Comparison of ENCODE assay signal across 8 cellular contexts in genomic region chr6:32940656-32941411, GRCh38. TPM values are rescaled to one million over a fixed set of nuclear protein-coding genes. Genes with fewer than 3 reads are reported as not detected.
DNase-seq lines count a peak whose midpoint lies in the region; ATAC-seq and TF ChIP-seq lines count a peak whose summit lies in the region.

TSS of gene HLA-DMB (minus strand) at chr6:32941028. CDS start at chr6:32940807, 221 bp downstream.

- no peaks in the 10 kb centered on the region for H3K9me3 ChIP-seq in naive thymus-derived CD4-positive, alpha-beta T cell (ENCODE audit: control insufficient read depth in 2 of 3, low read length in 3 of 3)

- no peaks in the 10 kb centered on the region for H3K27me3 Mint-ChIP-seq in Calu3 (ENCODE audit: unreplicated experiment)
- no peaks in the 10 kb centered on the region for H3K27me3 Mint-ChIP-seq in activated T-helper 2 cell treated with anti-CD3 and anti-CD28 coated beads, Interferon-gamma antibody, Interleukin-2, Interleukin-4, amounts not matched to agents 10 μg/mL and 5 μg/mL and 100 μg/mL, durations not matched to agents 14 hours and 24 hours and 36 hours (ENCODE audit: low read depth)
- peaks cover 0 to 7% (median 0%) of the 10 kb centered on the region in 5 donors for H3K27me3 Mint-ChIP-seq in naive thymus-derived CD4-positive, alpha-beta T cell

- H3K4me1 ChIP-seq in naive thymus-derived CD4-positive, alpha-beta T cell (ENCODE audit: control insufficient read depth in 2 of 2, insufficient read depth in 2 of 2, low read length in 2 of 2) = peaks cover 50 to 55% of the 10 kb centered on the region in 2 donors

- intact Hi-C loops in Calu3 (cut with micrococcal nuclease; ENCODE audit: unreplicated experiment) = no loop called here
- intact Hi-C loops in activated T-helper 2 cell treated with anti-CD3 and anti-CD28 coated beads, Interferon-gamma antibody, Interleukin-2, Interleukin-4, amounts not matched to agents 10 μg/mL and 5 μg/mL and 100 μg/mL, durations not matched to agents 14 hours and 24 hours and 36 hours (cut with micrococcal nuclease) = loop anchor here (1.0 kb wide), 1 partner anchor 8 kb away; no protein-coding TSS in a partner anchor
- intact Hi-C loops in naive thymus-derived CD4-positive, alpha-beta T cell (cut with micrococcal nuclease) = loop anchor here (1.0 to 2.0 kb wide), 5 partner anchors 12 to 47 kb away; partner anchors contain the start of gene HLA-DMA (in 1 of the 2)

- ATAC-seq in GM19035 (IDR thresholded peaks at IDR 0.05; ENCODE audit: unreplicated experiment) (peak; percentile 47), HG03139 (IDR thresholded peaks at IDR 0.05; ENCODE audit: unreplicated experiment) (peak; percentile 44), HG03457 (IDR thresholded peaks at IDR 0.05; ENCODE audit: unreplicated experiment) (no peak)
- ATAC-seq in naive thymus-derived CD4-positive, alpha-beta T cell = peak; percentile 86

- BruUV-seq in Calu3 (replicated peaks; lab: Mats Ljungman, UMichigan) = no TSS peak

- DNase-seq in Calu3 (peak; percentile 81), NOMO-1 treated with dmso at 0.1 percent for 144 hours (lab: John Stamatoyannopoulos, UW; ENCODE audit: unreplicated experiment) (peak; percentile 80), fibroblast of the conjunctiva (ENCODE audit: low read depth) (peak; percentile 31)
- peak; percentile 48 for DNase-seq in activated T-helper 2 cell treated with anti-CD3 and anti-CD28 coated beads, Interferon-gamma antibody, Interleukin-2, Interleukin-4, amounts not matched to agents 10 μg/mL and 5 μg/mL and 100 μg/mL, durations not matched to agents 14 hours and 24 hours and 36 hours (ENCODE audit: low spot score)
- DNase-seq in naive thymus-derived CD4-positive, alpha-beta T cell = peak in 7 of 9 donors; percentile 64 to 80 (median 74)

- H3K4me3 Mint-ChIP-seq in Calu3 (ENCODE audit: low read depth, unreplicated experiment) = peak within 1 kb of the TSS; percentile 71
- H3K4me3 Mint-ChIP-seq in activated T-helper 2 cell treated with anti-CD3 and anti-CD28 coated beads, Interferon-gamma antibody, Interleukin-2, Interleukin-4, amounts not matched to agents 10 μg/mL and 5 μg/mL and 100 μg/mL, durations not matched to agents 14 hours and 24 hours and 36 hours (ENCODE audit: low read depth) = peak within 1 kb of the TSS; percentile 77
- H3K4me3 Mint-ChIP-seq in naive thymus-derived CD4-positive, alpha-beta T cell = peak within 1 kb of the TSS; percentile 85 to 97 (median 94)

- POLR2A ChIA-PET in naive thymus-derived CD4-positive, alpha-beta T cell (lab: Charles Lee) = interaction anchor here (0.6 to 14.8 kb wide), 10 partner anchors 9 to 102 kb away, joined by 3 to 614 read pairs (median 8); partner anchors contain the start of genes BRD2, HLA-DMA, PSMB8 and TAP2

- no peaks in the 10 kb centered on the region for H3K27me3 ChIP-seq in naive thymus-derived CD4-positive, alpha-beta T cell (ENCODE audit: control insufficient read depth in 2 of 2, insufficient read depth in 2 of 2, low read length in 2 of 2)

- H3K9me3 Mint-ChIP-seq in Calu3 (ENCODE audit: low read depth, unreplicated experiment) = peaks cover 2% of the 10 kb centered on the region
- H3K9me3 Mint-ChIP-seq in activated T-helper 2 cell treated with anti-CD3 and anti-CD28 coated beads, Interferon-gamma antibody, Interleukin-2, Interleukin-4, amounts not matched to agents 10 μg/mL and 5 μg/mL and 100 μg/mL, durations not matched to agents 14 hours and 24 hours and 36 hours = peaks cover 11% of the 10 kb centered on the region
- peaks cover 0 to 3% (median 0%) of the 10 kb centered on the region in 11 donors for H3K9me3 Mint-ChIP-seq in naive thymus-derived CD4-positive, alpha-beta T cell

- peak within 1 kb of the TSS; percentile 36 for H3K27ac Mint-ChIP-seq in Calu3 (ENCODE audit: unreplicated experiment)
- peak within 1 kb of the TSS; percentile 91 for H3K27ac Mint-ChIP-seq in activated T-helper 2 cell treated with anti-CD3 and anti-CD28 coated beads, Interferon-gamma antibody, Interleukin-2, Interleukin-4, amounts not matched to agents 10 μg/mL and 5 μg/mL and 100 μg/mL, durations not matched to agents 14 hours and 24 hours and 36 hours
- H3K27ac Mint-ChIP-seq in naive thymus-derived CD4-positive, alpha-beta T cell = peak within 1 kb of the TSS; percentile 95 to 98 (median 96)

- CTCF ChIA-PET in Calu3 (lab: Charles Lee) = interaction anchor here (0.6 to 4.2 kb wide), 13 partner anchors 9 to 1670 kb away, joined by 3 to 27 read pairs (median 4); partner anchors contain the start of genes HLA-DMA and TAP2
- CTCF ChIA-PET in naive thymus-derived CD4-positive, alpha-beta T cell (lab: Charles Lee) = interaction anchor here (0.6 to 15.9 kb wide), 14 partner anchors 7 to 102 kb away, joined by 3 to 411 read pairs (median 6); partner anchors contain the start of genes BRD2, HLA-DMA and TAP2

- H3K4me1 Mint-ChIP-seq in Calu3 (ENCODE audit: low read depth, unreplicated experiment) = peaks cover 28% of the 10 kb centered on the region
- peaks cover 55% of the 10 kb centered on the region for H3K4me1 Mint-ChIP-seq in activated T-helper 2 cell treated with anti-CD3 and anti-CD28 coated beads, Interferon-gamma antibody, Interleukin-2, Interleukin-4, amounts not matched to agents 10 μg/mL and 5 μg/mL and 100 μg/mL, durations not matched to agents 14 hours and 24 hours and 36 hours (ENCODE audit: low read depth)
- H3K4me1 Mint-ChIP-seq in naive thymus-derived CD4-positive, alpha-beta T cell = peaks cover 56 to 67% (median 63%) of the 10 kb centered on the region in 7 donors

- H3K27ac ChIP-seq in naive thymus-derived CD4-positive, alpha-beta T cell (ENCODE audit: low read depth, low read length) = peak within 1 kb of the TSS; percentile 75

- H3K4me3 ChIP-seq in naive thymus-derived CD4-positive, alpha-beta T cell (ENCODE audit: low read length) = peak within 1 kb of the TSS; percentile 66

- peaks cover 11% of the 10 kb centered on the region for H3K36me3 Mint-ChIP-seq in Calu3 (ENCODE audit: insufficient read depth, unreplicated experiment)
- H3K36me3 Mint-ChIP-seq in activated T-helper 2 cell treated with anti-CD3 and anti-CD28 coated beads, Interferon-gamma antibody, Interleukin-2, Interleukin-4, amounts not matched to agents 10 μg/mL and 5 μg/mL and 100 μg/mL, durations not matched to agents 14 hours and 24 hours and 36 hours (ENCODE audit: low read depth) = peaks cover 6% of the 10 kb centered on the region
- peaks cover 8 to 16% (median 12%) of the 10 kb centered on the region in 5 donors for H3K36me3 Mint-ChIP-seq in naive thymus-derived CD4-positive, alpha-beta T cell

- no peak for TF ChIP-seq CTCF in Calu3 (IDR thresholded peaks at IDR 0.05; ENCODE audit: unreplicated experiment)

- H3K36me3 ChIP-seq in naive thymus-derived CD4-positive, alpha-beta T cell (ENCODE audit: control insufficient read depth in 2 of 3, insufficient read depth in 3 of 3, low read length in 3 of 3) = peaks cover 0 to 8% (median 0%) of the 10 kb centered on the region in 3 experiments

RNA-seq across cellular contexts. Expression of gene HLA-DMB, which starts in this region (rescaled TPM):
- 32.4 and 35.9 TPM in 2 replicates for total RNA-seq in Calu3 (2022)
- 1.3 and 1.4 TPM in 2 replicates for total RNA-seq in activated T-helper 2 cell treated with anti-CD3 and anti-CD28 coated beads, Interferon-gamma antibody, Interleukin-2, Interleukin-4, amounts not matched to agents 10 μg/mL and 5 μg/mL and 100 μg/mL, durations not matched to agents 14 hours and 24 hours and 36 hours
- total RNA-seq in naive thymus-derived CD4-positive, alpha-beta T cell = 10 to 100 TPM in 2 of 5 experiments, 1 to 10 TPM in 3; 7.8 to 82.5 (median 9.1) TPM
- 10 to 100 TPM in 1 of 2 donors, 1 to 10 TPM in 1; 8.2 to 11.9 TPM for polyA plus RNA-seq in naive thymus-derived CD4-positive, alpha-beta T cell

Comparison
In these comparisons a context has a peak if more than half of its experiments do, and no peak if none do; other contexts are left out.
1. DNase-seq: peak in every context shown above with its lines; median percentile 81 in Calu3; 80 in NOMO-1 treated with dmso at 0.1 percent for 144 hours; 74 in naive thymus-derived CD4-positive, alpha-beta T cell; 48 in activated T-helper 2 cell treated with anti-CD3 and anti-CD28 coated beads, Interferon-gamma antibody, Interleukin-2, Interleukin-4, amounts not matched to agents 10 μg/mL and 5 μg/mL and 100 μg/mL, durations not matched to agents 14 hours and 24 hours and 36 hours; 31 in fibroblast of the conjunctiva.
2. H3K27ac Mint-ChIP-seq: peak in every context shown above with its lines; median percentile 96 in naive thymus-derived CD4-positive, alpha-beta T cell; 91 in activated T-helper 2 cell treated with anti-CD3 and anti-CD28 coated beads, Interferon-gamma antibody, Interleukin-2, Interleukin-4, amounts not matched to agents 10 μg/mL and 5 μg/mL and 100 μg/mL, durations not matched to agents 14 hours and 24 hours and 36 hours; 36 in Calu3.